ENCODE assay signal across 28 cellular contexts in genomic region chr1:198113302-198113701, GRCh38. TPM values are rescaled to one million over a fixed set of nuclear protein-coding genes. Genes with fewer than 3 reads are reported as not detected.
DNase-seq lines count a peak whose midpoint lies in the region; ATAC-seq and TF ChIP-seq lines count a peak whose summit lies in the region.
"Had no signal": no experiment of that assay in that cellular context is flagged by ENCODE, and none has a peak within 500 bp of the region (broad histone marks: within the 10 kb centered on the region; RNA-seq: fewer than 3 reads in every experiment).

No MANE protein-coding gene starts in this region.

- no peaks in the 10 kb centered on the region; the same call in 1 of the 2 replicates for H3K27me3 Mint-ChIP-seq in HFFc6 (ENCODE audit: insufficient read depth)
- H3K27me3 Mint-ChIP-seq: stimulated activated naive CD8-positive, alpha-beta T cell treated with anti-CD3 and anti-CD28 coated beads, Interleukin-15, amount 100 ng/mL, for 72 hours; type B pancreatic cell had no signal

- no peak overlapping the region for H3K4me3 Mint-ChIP-seq in HFFc6
- H3K4me3 Mint-ChIP-seq: activated naive CD4-positive, alpha-beta T cell treated with anti-CD3 and anti-CD28 coated beads for 36 hours; stimulated activated naive CD8-positive, alpha-beta T cell treated with anti-CD3 and anti-CD28 coated beads, Interleukin-15, amount 100 ng/mL, for 72 hours; T-helper 17 cell; type B pancreatic cell had no signal

- no peak for TF ChIP-seq CTCF in AG09319 (IDR thresholded peaks at IDR 0.05; ENCODE audit: low read depth, low read length)
- TF ChIP-seq CTCF in HFFc6 (IDR thresholded peaks at IDR 0.05) = no peak
- TF ChIP-seq CTCF in cardiac fibroblast (IDR thresholded peaks at IDR 0.05; ENCODE audit: low read depth, low read length) = no peak
- TF ChIP-seq CTCF in spleen (IDR thresholded peaks at IDR 0.05 in 8 of 11, conservative IDR thresholded peaks at IDR 0.05 in 3 of 11) = no peak

- H3K4me1 ChIP-seq in spleen = no peaks in the 10 kb centered on the region
- H3K4me1 ChIP-seq: BLaER1 treated with 17β-estradiol and CSF1 and Interleukin-3, amounts not matched to agents 10 nM and 100 nM; Peyer's patch had no signal

- no peaks in the 10 kb centered on the region for H3K36me3 ChIP-seq in spleen
- H3K36me3 ChIP-seq: BLaER1 treated with 17β-estradiol and CSF1 and Interleukin-3, amounts not matched to agents 10 nM and 100 nM; Peyer's patch had no signal

- H3K27ac ChIP-seq in spleen = no peak overlapping the region
- H3K27ac ChIP-seq: BLaER1 treated with 17β-estradiol and CSF1 and Interleukin-3, amounts not matched to agents 10 nM and 100 nM; Peyer's patch had no signal

- H3K9me3 ChIP-seq in spleen = no peaks in the 10 kb centered on the region
- H3K9me3 ChIP-seq: BLaER1 treated with 17β-estradiol and CSF1 and Interleukin-3, amounts not matched to agents 10 nM and 100 nM; Peyer's patch had no signal

- no peak for TF ChIP-seq POLR2A in spleen (IDR thresholded peaks at IDR 0.05)

- H3K4me3 ChIP-seq in cardiac fibroblast (replicated peaks in 1 of 2; ENCODE audit: low read depth in 2 of 2, low read length in 2 of 2) (no peak overlapping the region), spleen (no peak overlapping the region)
- H3K4me3 ChIP-seq: BLaER1 treated with 17β-estradiol and CSF1 and Interleukin-3, amounts not matched to agents 10 nM and 100 nM; K562; Peyer's patch had no signal

- H3K27ac Mint-ChIP-seq in HFFc6 = no peak overlapping the region
- H3K27ac Mint-ChIP-seq: activated naive CD4-positive, alpha-beta T cell treated with anti-CD3 and anti-CD28 coated beads for 36 hours; stimulated activated naive CD8-positive, alpha-beta T cell treated with anti-CD3 and anti-CD28 coated beads, Interleukin-15, amount 100 ng/mL, for 72 hours; T-helper 17 cell; type B pancreatic cell had no signal

- intact Hi-C loops in spleen (cut with DNase I; ENCODE audit: low total_unique reads) = no loop called here

- H3K4me1 Mint-ChIP-seq in HFFc6 (ENCODE audit: low read depth) = peaks cover 41% of the 10 kb centered on the region
- H3K4me1 Mint-ChIP-seq: stimulated activated naive CD8-positive, alpha-beta T cell treated with anti-CD3 and anti-CD28 coated beads, Interleukin-15, amount 100 ng/mL, for 72 hours; T-helper 17 cell had no signal

- H3K9me3 Mint-ChIP-seq in HFFc6 = no peaks in the 10 kb centered on the region
- H3K9me3 Mint-ChIP-seq: activated naive CD4-positive, alpha-beta T cell treated with anti-CD3 and anti-CD28 coated beads for 36 hours; stimulated activated naive CD8-positive, alpha-beta T cell treated with anti-CD3 and anti-CD28 coated beads, Interleukin-15, amount 100 ng/mL, for 72 hours; type B pancreatic cell had no signal

- ATAC-seq in GM19328 (IDR thresholded peaks at IDR 0.05; ENCODE audit: unreplicated experiment) = no peak
- no peak for ATAC-seq in HG03571 (IDR thresholded peaks at IDR 0.05; ENCODE audit: unreplicated experiment)
- ATAC-seq: HCT116; K562; left cardiac atrium; sciatic nerve; stimulated activated naive CD8-positive, alpha-beta T cell treated with anti-CD3 and anti-CD28 coated beads, Interleukin-15, amount 100 ng/mL, for 72 hours; T-helper 17 cell had no signal

- no peaks in the 10 kb centered on the region for H3K27me3 ChIP-seq in spleen (replicated peaks in 1 of 7)
- H3K27me3 ChIP-seq: BLaER1 treated with 17β-estradiol and CSF1 and Interleukin-3, amounts not matched to agents 10 nM and 100 nM; Peyer's patch had no signal

- no peaks in the 10 kb centered on the region for H3K36me3 Mint-ChIP-seq in HFFc6 (ENCODE audit: low read depth)
- H3K36me3 Mint-ChIP-seq: type B pancreatic cell had no signal

- DNase-seq in AG09319 (ENCODE audit: extremely low read depth, low read depth) = peak; percentile 87
- DNase-seq in HFFc6 = peak; percentile 80
- peak; percentile 84 to 94 for DNase-seq in cardiac fibroblast (ENCODE audit: low read depth in 2 of 2)
- DNase-seq in iris pigment epithelial cell (ENCODE audit: low read depth) = peak; percentile 72
- DNase-seq in spleen = no peak
- no peak for DNase-seq in stimulated activated CD4-positive, alpha-beta T cell treated with anti-CD3 and anti-CD28 coated beads, Interleukin-12 subunit alpha, Interleukin-12 subunit beta, amount 100 ng/mL, for 4 hours
- DNase-seq: activated CD8-positive, alpha-beta memory T cell treated with anti-CD3 and anti-CD28 coated beads for 24 hours; activated naive CD4-positive, alpha-beta T cell treated with anti-CD3 and anti-CD28 coated beads for 36 hours; activated T-cell treated with anti-CD3 and anti-CD28 coated beads, Interleukin-2, amount 50 U/mL, for 1 hour; caudate nucleus; DND-41; foreskin melanocyte; left cardiac atrium; mammary epithelial cell; MV-4-11; NCI-H1694 treated with DMSO at 0.1 percent for 48 hours; NCI-H526; Peyer's patch; posterior cingulate gyrus; stimulated activated naive CD8-positive, alpha-beta T cell treated with anti-CD3 and anti-CD28 coated beads, Interleukin-15, amount 100 ng/mL, for 72 hours; T-helper 17 cell had no signal

RNA-seq across cellular contexts. Expression of gene NEK7, which starts 43.5 kb away (rescaled TPM):
- total RNA-seq in HFFc6 (2021; fragmentation: NEBNext Ultra II Directional; extraction: Animal tissue kit (Norgen Biotek cat#: 25700)) = 100 to 1,000 TPM; 452 to 692 (median 485) TPM
- total RNA-seq in spleen = 100 to 1,000 TPM in 3 of 7 donors, 10 to 100 TPM in 4; 65.7 to 120 (median 80.7) TPM
- 10 to 100 TPM; 16.9 to 24.5 (median 17.9) TPM for polyA plus RNA-seq in spleen

Comparison
In these comparisons a context has a peak if more than half of its experiments do, and no peak if none do; other contexts are left out.
1. DNase-seq: peak in AG09319 (single experiment), HFFc6 (single experiment), cardiac fibroblast (2 of 2) and iris pigment epithelial cell (single experiment); none in spleen (single experiment) and stimulated activated CD4-positive, alpha-beta T cell treated with anti-CD3 and anti-CD28 coated beads, Interleukin-12 subunit alpha, Interleukin-12 subunit beta, amount 100 ng/mL, for 4 hours (single experiment).